ENCODE assay signal across 8 cellular contexts in the genomic region with DNA sequence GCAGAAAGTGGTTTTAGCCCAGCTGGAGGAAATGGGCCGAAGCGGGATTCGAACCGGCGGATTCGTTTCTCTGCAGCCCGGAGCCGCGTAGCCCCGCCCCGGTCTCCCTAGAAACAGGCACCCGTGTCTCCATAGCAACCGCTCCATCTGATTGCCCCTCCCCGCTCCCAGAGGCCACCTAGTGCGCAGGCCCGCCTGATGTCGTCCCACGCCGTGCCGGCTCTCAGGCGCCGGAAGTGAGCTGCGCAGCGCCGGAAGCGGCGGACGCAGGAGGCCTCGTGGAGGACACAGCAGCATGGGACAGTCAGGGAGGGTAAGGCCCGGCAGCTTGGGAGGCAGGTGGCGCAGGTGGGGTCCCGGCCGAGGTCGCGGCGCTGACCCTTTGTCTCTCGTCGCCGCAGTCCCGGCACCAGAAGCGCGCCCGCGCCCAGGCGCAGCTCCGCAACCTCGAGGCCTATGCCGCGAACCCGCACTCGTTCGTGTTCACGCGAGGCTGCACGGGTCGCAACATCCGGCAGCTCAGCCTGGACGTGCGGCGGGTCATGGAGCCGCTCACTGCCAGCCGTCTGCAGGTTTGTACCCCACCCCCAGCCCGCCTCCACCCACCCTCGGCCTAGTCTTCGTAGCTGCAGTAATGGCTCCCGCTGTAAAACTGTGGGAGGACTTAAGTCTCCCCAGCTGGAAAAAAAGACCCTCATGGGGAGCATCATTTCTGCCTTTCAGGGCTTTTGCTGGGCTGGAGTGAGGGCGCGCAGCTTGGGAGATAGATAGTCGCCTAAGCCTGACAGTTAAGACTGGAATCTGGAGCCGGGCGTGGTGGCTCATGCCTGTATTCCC. TPM values are rescaled to one million over a fixed set of nuclear protein-coding genes. Genes with fewer than 3 reads are reported as not detected.
DNase-seq lines count a peak whose midpoint lies in the region; ATAC-seq and TF ChIP-seq lines count a peak whose summit lies in the region.

A gene with protein sequence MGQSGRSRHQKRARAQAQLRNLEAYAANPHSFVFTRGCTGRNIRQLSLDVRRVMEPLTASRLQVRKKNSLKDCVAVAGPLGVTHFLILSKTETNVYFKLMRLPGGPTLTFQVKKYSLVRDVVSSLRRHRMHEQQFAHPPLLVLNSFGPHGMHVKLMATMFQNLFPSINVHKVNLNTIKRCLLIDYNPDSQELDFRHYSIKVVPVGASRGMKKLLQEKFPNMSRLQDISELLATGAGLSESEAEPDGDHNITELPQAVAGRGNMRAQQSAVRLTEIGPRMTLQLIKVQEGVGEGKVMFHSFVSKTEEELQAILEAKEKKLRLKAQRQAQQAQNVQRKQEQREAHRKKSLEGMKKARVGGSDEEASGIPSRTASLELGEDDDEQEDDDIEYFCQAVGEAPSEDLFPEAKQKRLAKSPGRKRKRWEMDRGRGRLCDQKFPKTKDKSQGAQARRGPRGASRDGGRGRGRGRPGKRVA (plus strand): TSS at position 263 of the 837 bp plus-strand sequence. CDS start 33 bp downstream, at position 296.

- H3K27me3 ChIP-seq in GM23248 (replicated peaks; ENCODE audit: insufficient read depth) (no peaks in the 10 kb centered on the region), esophagus muscularis mucosa (no peaks in the 10 kb centered on the region)

- peaks cover 34% of the 10 kb centered on the region for H3K79me2 ChIP-seq in GM23248 (ENCODE audit: insufficient read depth)

- no peak for TF ChIP-seq EP300 in esophagus muscularis mucosa (IDR thresholded peaks at IDR 0.05)

- H3K9me3 Mint-ChIP-seq in activated T-cell treated with anti-CD3 and anti-CD28 coated beads, Interleukin-2, amount 50 U/mL, for 72 hours = no peaks in the 10 kb centered on the region

- H3K27ac Mint-ChIP-seq in activated T-cell treated with anti-CD3 and anti-CD28 coated beads, Interleukin-2, amount 50 U/mL, for 72 hours = peak within 1 kb of the TSS; percentile 99

- H3K36me3 ChIP-seq in GM23248 (ENCODE audit: low read depth) (peaks cover 25% of the 10 kb centered on the region), esophagus muscularis mucosa (peaks cover 39 to 44% (median 40%) of the 10 kb centered on the region in 4 donors)

- peak; percentile 57 for TF ChIP-seq POLR2A in esophagus muscularis mucosa (IDR thresholded peaks at IDR 0.05; ENCODE audit: low read depth)

- peak within 1 kb of the TSS; percentile 90 for H3K4me2 ChIP-seq in GM23248 (ENCODE audit: unreplicated experiment)

- H3K36me3 Mint-ChIP-seq in activated T-cell treated with anti-CD3 and anti-CD28 coated beads, Interleukin-2, amount 50 U/mL, for 72 hours (ENCODE audit: insufficient read depth in 2 of 2) = peaks cover 7 to 26% of the 10 kb centered on the region in 2 donors

- H3K27me3 Mint-ChIP-seq in activated T-cell treated with anti-CD3 and anti-CD28 coated beads, Interleukin-2, amount 50 U/mL, for 72 hours (ENCODE audit: low read depth) = no peaks in the 10 kb centered on the region

- H2AFZ ChIP-seq in GM23248 = peak within 1 kb of the TSS; percentile 66

- in situ Hi-C loops in GM23248 (cut with MboI) = no loop called here

- H3K4me3 ChIP-seq in GM23248 = peak within 1 kb of the TSS; percentile 95
- peak within 1 kb of the TSS; percentile 66 to 94 (median 74) for H3K4me3 ChIP-seq in esophagus muscularis mucosa

- 2% methylated on average over 48 to 69 of the region's 71 CpGs for WGBS in GM23248 (ENCODE audit: low coverage in 1 of 2, low lambda C conversion rate in 2 of 2, missing lambda C conversion rate in 2 of 2), 2 experiments
- 1% methylated on average over 38 of the region's 71 CpGs for WGBS in esophagus muscularis mucosa

- peak in 1 of 3 experiments; percentile 46 for TF ChIP-seq CTCF in esophagus muscularis mucosa (IDR thresholded peaks at IDR 0.05)

- peaks cover 86% of the 10 kb centered on the region for H3K4me1 Mint-ChIP-seq in activated T-cell treated with anti-CD3 and anti-CD28 coated beads, Interleukin-2, amount 50 U/mL, for 72 hours (ENCODE audit: low read depth)

- intact Hi-C loops in esophagus muscularis mucosa (cut with DNase I) = loop anchor here (10.0 kb wide), 1 partner anchor 148 kb away; the partner anchor contains the start of gene MRPL4

- H3K9me2 ChIP-seq in GM23248 (ENCODE audit: insufficient read depth) = no peaks in the 10 kb centered on the region

- H3F3A ChIP-seq in GM23248 (ENCODE audit: insufficient read depth) = peaks cover 16% of the 10 kb centered on the region

- H3K27ac ChIP-seq in GM23248 (peak within 1 kb of the TSS; percentile 66), esophagus muscularis mucosa (replicated peaks in 1 of 4) (peak within 1 kb of the TSS; percentile 58 to 85 (median 73))

- H3K9me3 ChIP-seq in GM23248 (ENCODE audit: low read depth) (no peaks in the 10 kb centered on the region), esophagus muscularis mucosa (no peaks in the 10 kb centered on the region)

- peak within 1 kb of the TSS; percentile 91 to 92 for H3K4me3 Mint-ChIP-seq in activated T-cell treated with anti-CD3 and anti-CD28 coated beads, Interleukin-2, amount 50 U/mL, for 72 hours

- H3K9ac ChIP-seq in GM23248 = peak within 1 kb of the TSS; percentile 91

- H4K20me1 ChIP-seq in GM23248 (ENCODE audit: insufficient read depth) = no peaks in the 10 kb centered on the region

- H3K4me1 ChIP-seq in GM23248 (ENCODE audit: insufficient read depth) = peaks cover 12% of the 10 kb centered on the region
- peaks cover 13 to 25% (median 21%) of the 10 kb centered on the region in 4 donors for H3K4me1 ChIP-seq in esophagus muscularis mucosa

- peak; percentile 70 to 72 for ATAC-seq in activated T-cell treated with anti-CD3 and anti-CD28 coated beads, Interleukin-2, amount 50 U/mL, for 72 hours (replicated peaks in 1 of 2)

- DNase-seq in DMS53 treated with DMSO at 0.1 percent for 48 hours (lab: John Stamatoyannopoulos, UW; ENCODE audit: unreplicated experiment) (peak; percentile 86), GM23248 (peak; percentile 100), Kasumi-1 (lab: John Stamatoyannopoulos, UW) (peak; percentile 97 to 98), RKO (ENCODE audit: low spot score) (peak; percentile 99), esophagus muscularis mucosa (ENCODE audit: extremely low spot score) (peak; percentile 98), myocyte (ENCODE audit: low read depth) (peak; percentile 99)
- DNase-seq in activated T-cell treated with anti-CD3 and anti-CD28 coated beads, Interleukin-2, amount 50 U/mL, for 72 hours = peak; percentile 98 to 99
- DNase-seq in stimulated activated CD8-positive, alpha-beta memory T cell treated with anti-CD3 and anti-CD28 coated beads, Interleukin-7, amount 100 ng/mL, for 4 hours (ENCODE audit: low read depth in 2 of 2) = peak; percentile 93 to 95

RNA-seq across cellular contexts. Expression of the gene that starts here (rescaled TPM):
- total RNA-seq in GM23248 (2014; rRNA removed; shearing (Covaris generic)) = 39.7 and 47.0 TPM in 2 replicates
- polyA plus RNA-seq in GM23248 (2016; fragmentation: Nextera tagmentation; extraction: Ambion mirVana) = 44.2 and 47.7 TPM in 2 replicates
- 100 to 1,000 TPM; 106 to 117 TPM for total RNA-seq in activated T-cell treated with anti-CD3 and anti-CD28 coated beads, Interleukin-2, amount 50 U/mL, for 72 hours
- total RNA-seq in esophagus muscularis mucosa = 10 to 100 TPM; 22.7 to 39.3 (median 29.1) TPM
- 24.8 and 28.3 TPM in 2 replicates for total RNA-seq in myocyte
- polyA plus RNA-seq in myocyte (2012) = 33.1 TPM

Comparison
In these comparisons a context has a peak if more than half of its experiments do, and no peak if none do; other contexts are left out.
1. Peak in every context shown above with its lines: DNase-seq, ATAC-seq, H3K4me3 ChIP-seq and H3K27ac ChIP-seq.